Comparison of ENCODE assay signal across 1 cellular context in genomic region chrX:118164138-118164537, GRCh38.
TF ChIP-seq lines count a peak whose summit lies in the region.

No MANE protein-coding gene starts in this region.

TF ChIP-seq in IMR-90, 13 proteins besides CTCF, POLR2A, EP300 and RAD21 (continued from another document):
- TF ChIP-seq USF2 (IDR thresholded peaks at IDR 0.05; ENCODE audit: low read depth, low read length) = no peak
- TF ChIP-seq MXI1 (IDR thresholded peaks at IDR 0.05; ENCODE audit: borderline replicate concordance, low read depth, low read length) = no peak
- no peak for TF ChIP-seq SMC3 (IDR thresholded peaks at IDR 0.05; ENCODE audit: low read depth, low read length)
- TF ChIP-seq BHLHE40 (IDR thresholded peaks at IDR 0.05; ENCODE audit: low read depth, low read length) = no peak
- no peak for TF ChIP-seq RFX5 (IDR thresholded peaks at IDR 0.05; ENCODE audit: low read depth, low read length)
